ENCODE assay signal across 8 cellular contexts in the genomic region with DNA sequence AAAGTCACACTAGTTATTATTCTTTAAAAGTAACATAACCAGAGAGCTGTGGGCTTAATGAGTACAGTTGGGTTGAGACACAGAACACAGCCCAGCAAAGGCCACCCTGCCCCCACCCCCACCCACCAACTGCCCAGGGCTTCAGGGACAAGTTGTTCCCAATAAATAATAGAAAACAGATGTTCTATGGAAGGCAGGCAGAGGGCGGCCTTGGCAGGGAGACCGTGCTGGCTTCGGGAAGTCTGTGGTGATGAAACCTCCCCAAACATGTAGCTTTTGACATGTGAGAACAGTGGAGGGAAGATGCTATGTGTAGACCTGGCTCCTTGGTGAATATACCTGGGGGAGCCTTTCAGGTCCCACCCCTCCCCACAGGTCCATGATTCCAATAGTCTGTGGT. TPM values are rescaled to one million over a fixed set of nuclear protein-coding genes. Genes with fewer than 3 reads are reported as not detected.
DNase-seq lines count a peak whose midpoint lies in the region; ATAC-seq and TF ChIP-seq lines count a peak whose summit lies in the region.

No MANE protein-coding gene starts in this region.

- H3K27ac ChIP-seq in lung (ENCODE audit: low read depth in 1 of 2, low read length in 1 of 2) = peak overlapping the region in 1 of 2 donors; percentile 55

- H3K4me3 ChIP-seq in cardiac fibroblast (replicated peaks in 1 of 2; ENCODE audit: low read depth in 2 of 2, low read length in 2 of 2) (no peak overlapping the region), lung (no peak overlapping the region)

- H3K36me3 Mint-ChIP-seq in activated naive CD4-positive, alpha-beta T cell treated with anti-CD3 and anti-CD28 coated beads, Interleukin-2, amount 50 U/mL, for 24 hours = peaks cover 68% of the 10 kb centered on the region

- H3K27me3 Mint-ChIP-seq in activated naive CD4-positive, alpha-beta T cell treated with anti-CD3 and anti-CD28 coated beads, Interleukin-2, amount 50 U/mL, for 24 hours = no peaks in the 10 kb centered on the region

- H3K27me3 ChIP-seq in lung (ENCODE audit: control insufficient read depth, insufficient read depth) = no peaks in the 10 kb centered on the region

- TF ChIP-seq CTCF in cardiac fibroblast (IDR thresholded peaks at IDR 0.05; ENCODE audit: low read depth, low read length) (peak; percentile 12), lung (IDR thresholded peaks at IDR 0.05; ENCODE audit: control extremely low read depth, extremely low read depth) (no peak)

- H3K9me3 ChIP-seq in lung (ENCODE audit: control insufficient read depth in 2 of 2, insufficient read depth in 1 of 2, low read length in 1 of 2) = peaks cover 0 to 4% of the 10 kb centered on the region in 2 donors

- no peak for DNase-seq in activated naive CD4-positive, alpha-beta T cell (lab: John Stamatoyannopoulos, UW)
- DNase-seq in cardiac fibroblast (ENCODE audit: low read depth in 2 of 2) (peak; percentile 81 to 89), lung (ENCODE audit: low spot score) (no peak), HuH-7.5 (ENCODE audit: low spot score) (no peak), SW 1271 (lab: John Stamatoyannopoulos, UW) (no peak), SHP77 (lab: John Stamatoyannopoulos, UW) (no peak)

- 49 to 54% methylated on average over 3 of the region's 3 CpGs for WGBS in lung, 2 donors

- peaks cover 85% of the 10 kb centered on the region for H3K4me1 Mint-ChIP-seq in activated naive CD4-positive, alpha-beta T cell treated with anti-CD3 and anti-CD28 coated beads, Interleukin-2, amount 50 U/mL, for 24 hours

- H3K4me1 ChIP-seq in lung (ENCODE audit: control insufficient read depth in 2 of 2, insufficient read depth in 2 of 2, low read length in 2 of 2) = peaks cover 0 to 4% of the 10 kb centered on the region in 2 donors

- peaks cover 0 to 5% of the 10 kb centered on the region in 2 donors for H3K36me3 ChIP-seq in lung (ENCODE audit: control insufficient read depth in 2 of 2, insufficient read depth in 2 of 2, low read length in 2 of 2)

- H3K27ac Mint-ChIP-seq in activated naive CD4-positive, alpha-beta T cell treated with anti-CD3 and anti-CD28 coated beads, Interleukin-2, amount 50 U/mL, for 24 hours = peak overlapping the region; percentile 92

- ATAC-seq in lung (ENCODE audit: insufficient read depth, low FRiP score) = peak; percentile 31
- ATAC-seq in HG02571 (IDR thresholded peaks at IDR 0.05; ENCODE audit: unreplicated experiment) = no peak

- H3K4me3 Mint-ChIP-seq in activated naive CD4-positive, alpha-beta T cell treated with anti-CD3 and anti-CD28 coated beads, Interleukin-2, amount 50 U/mL, for 24 hours = peak overlapping the region; percentile 86

- H3K9me3 Mint-ChIP-seq in activated naive CD4-positive, alpha-beta T cell treated with anti-CD3 and anti-CD28 coated beads, Interleukin-2, amount 50 U/mL, for 24 hours = no peaks in the 10 kb centered on the region

RNA-seq across cellular contexts. Expression of a gene that starts 10.0 kb away (rescaled TPM):
- total RNA-seq in lung = 1 to 10 TPM; 5.8 to 6.4 TPM
- 10 to 100 TPM in 1 of 2 donors, 1 to 10 TPM in 1; 3.9 to 23.1 TPM for polyA plus RNA-seq in lung

RNA-seq across cellular contexts. Expression of a gene that starts 39.6 kb away (rescaled TPM):
- total RNA-seq in lung = 10 to 100 TPM; 21.8 to 25.1 TPM
- polyA plus RNA-seq in lung = 10 to 100 TPM; 20.3 to 21.6 TPM

Comparison
In these comparisons a context has a peak if more than half of its experiments do, and no peak if none do; other contexts are left out.
1. DNase-seq: peak in cardiac fibroblast (2 of 2); none in activated naive CD4-positive, alpha-beta T cell (0 of 4), lung (single experiment), HuH-7.5 (single experiment), SW 1271 (0 of 2) and SHP77 (0 of 2).